Comparison of ENCODE assay signal across 21 cellular contexts in genomic region chr16:28528463-28528867, GRCh38. TPM values are rescaled to one million over a fixed set of nuclear protein-coding genes. Genes with fewer than 3 reads are reported as not detected.
A peak's percentile ranks its signal among the peaks of the same experiment; 100 is the strongest.
DNase-seq lines count a peak whose midpoint lies in the region; ATAC-seq, FAIRE-seq and TF ChIP-seq lines count a peak whose summit lies in the region.
"Had no signal": no experiment of that assay in that cellular context is flagged by ENCODE, and none has a peak within 500 bp of the region (broad histone marks: within the 10 kb centered on the region; RNA-seq: fewer than 3 reads in every experiment).

No MANE protein-coding gene starts in this region.

- in situ Hi-C loops in GM12878 (cut with MboI), result no loop called here

- TF ChIP-seq EP300 in GM12878 (IDR thresholded peaks at IDR 0.05; ENCODE audit: borderline replicate concordance in 1 of 2, control insufficient read depth in 1 of 2, low read depth in 2 of 2, low read length in 2 of 2), result no peak

- H3K79me2 ChIP-seq in GM12878 (ENCODE audit: control insufficient read depth, insufficient read depth, low read length), result no peaks in the 10 kb centered on the region

- TF ChIP-seq CTCF in GM12878 (IDR thresholded peaks at IDR 0.05 in 2 of 3, conservative IDR thresholded peaks at IDR 0.05 in 1 of 3; ENCODE audit: control insufficient read depth in 2 of 3, extremely low read depth in 1 of 3, insufficient read depth in 1 of 3, low read depth in 3 of 3, low read length in 3 of 3), result no peak

- H3K79me1 ChIP-seq in neuronal stem cell (ENCODE audit: low read depth, low read length), result no peaks in the 10 kb centered on the region

- H3K4me1 Mint-ChIP-seq in effector memory CD8-positive, alpha-beta T cell (ENCODE audit: low read depth in 2 of 2), result peaks cover 0 to 2% of the 10 kb centered on the region in 2 donors

- H3K4me1 ChIP-seq in GM12878 (ENCODE audit: control insufficient read depth, insufficient read depth, low read length) (peaks cover 10% of the 10 kb centered on the region), neuronal stem cell (ENCODE audit: control insufficient read depth in 2 of 2, insufficient read depth in 1 of 2, low read depth in 1 of 2, low read length in 2 of 2) (peaks cover 2% of the 10 kb centered on the region in 2 donors)

- H3K4me3 ChIP-seq in GM12878 (no peak overlapping the region), neuronal stem cell (ENCODE audit: low read length in 2 of 2) (no peak overlapping the region)
- H3K4me3 ChIP-seq: BLaER1 treated with 17β-estradiol and CSF1 and Interleukin-3, amounts not matched to agents 10 nM and 100 nM; SK-N-MC; skin epidermis; suprapubic skin had no signal

- TF ChIP-seq RAD21 in GM12878 (IDR thresholded peaks at IDR 0.05; ENCODE audit: insufficient read depth, low read depth, low read length), result no peak

- no peak overlapping the region for H2BK5ac ChIP-seq in neuronal stem cell (ENCODE audit: low read length)

- no peak overlapping the region for H3K27ac ChIP-seq in GM12878 (ENCODE audit: control insufficient read depth, insufficient read depth)
- no peak overlapping the region for H3K27ac ChIP-seq in neuronal stem cell (replicated peaks; ENCODE audit: low read length)
- H3K27ac ChIP-seq: BLaER1 treated with 17β-estradiol and CSF1 and Interleukin-3, amounts not matched to agents 10 nM and 100 nM; SK-N-MC; skin epidermis; suprapubic skin had no signal

- H3K36me3 Mint-ChIP-seq in effector memory CD8-positive, alpha-beta T cell (ENCODE audit: insufficient read depth), result no peaks in the 10 kb centered on the region
- H3K36me3 Mint-ChIP-seq: activated naive CD4-positive, alpha-beta T cell treated with anti-CD3 and anti-CD28 coated beads, Interleukin-2, amount 10 ng/mL, durations not matched to agents 7 days and 5 days; stimulated activated effector memory CD8-positive, alpha-beta T cell treated with anti-CD3 and anti-CD28 coated beads, Interleukin-12 subunit alpha, Interleukin-12 subunit beta, amount 100 ng/mL, for 72 hours had no signal

- H2BK15ac ChIP-seq in neuronal stem cell (ENCODE audit: low read length), result peak overlapping the region; percentile 37

- intact Hi-C loops in GM12878 (cut with micrococcal nuclease; ENCODE audit: unreplicated experiment), result no loop called here

- POLR2A ChIA-PET in GM12878 (lab: Charles Lee), result no interaction called here

- no peak overlapping the region for H2BK12ac ChIP-seq in neuronal stem cell (ENCODE audit: low read length)

- no peak for FAIRE-seq in GM12878 (lab: Jason Lieb, UNC)

- 37% methylated on average over 5 of the region's 5 CpGs for WGBS in GM12878 (ENCODE audit: insufficient coverage, insufficient replicate concordance, low lambda C conversion rate, missing lambda C conversion rate)
- WGBS in neuronal stem cell (ENCODE audit: extremely low coverage in 2 of 2, insufficient read length in 2 of 2, insufficient replicate concordance in 1 of 2), 2 donors, result no CpG with 5 or more reads among the region's 5 CpGs

- no peaks in the 10 kb centered on the region for H3K9me3 Mint-ChIP-seq in effector memory CD8-positive, alpha-beta T cell
- H3K9me3 Mint-ChIP-seq: activated CD4-positive, alpha-beta T cell treated with anti-CD3 and anti-CD28 coated beads, Interleukin-2, amount 10 ng/mL, durations not matched to agents 24 days and 14 days; activated naive CD4-positive, alpha-beta T cell treated with anti-CD3 and anti-CD28 coated beads, Interleukin-2, amount 10 ng/mL, durations not matched to agents 7 days and 5 days; stimulated activated effector memory CD8-positive, alpha-beta T cell treated with anti-CD3 and anti-CD28 coated beads, Interleukin-12 subunit alpha, Interleukin-12 subunit beta, amount 100 ng/mL, for 72 hours had no signal

- H2AK5ac ChIP-seq in neuronal stem cell (ENCODE audit: low read depth, low read length), result no peak overlapping the region

- H3K9me3 ChIP-seq in GM12878 (replicated peaks; ENCODE audit: control insufficient read depth, insufficient read depth, low read length), result no peaks in the 10 kb centered on the region
- H3K9me3 ChIP-seq in neuronal stem cell (replicated peaks in 1 of 2; ENCODE audit: control insufficient read depth in 2 of 2, insufficient read depth in 1 of 2, low read depth in 1 of 2, low read length in 2 of 2), result peaks cover 0 to 3% of the 10 kb centered on the region in 2 donors
- H3K9me3 ChIP-seq: BLaER1 treated with 17β-estradiol and CSF1 and Interleukin-3, amounts not matched to agents 10 nM and 100 nM; suprapubic skin had no signal

- H3K9ac ChIP-seq in GM12878 (ENCODE audit: control insufficient read depth, insufficient read depth, low read length) (no peak overlapping the region), neuronal stem cell (ENCODE audit: low read depth, low read length, poor library complexity) (no peak overlapping the region)
- H3K9ac ChIP-seq: BLaER1 treated with 17β-estradiol and CSF1 and Interleukin-3, amounts not matched to agents 10 nM and 100 nM had no signal

- TF ChIP-seq POLR2A in GM12878 (IDR thresholded peaks at IDR 0.05; ENCODE audit: low read depth, low read length), result no peak

- H2BK120ac ChIP-seq in neuronal stem cell (ENCODE audit: low read depth, low read length), result no peak overlapping the region

- no peak overlapping the region for H3K4ac ChIP-seq in neuronal stem cell (ENCODE audit: low read length)

- H3K4me3 Mint-ChIP-seq in effector memory CD8-positive, alpha-beta T cell, result no peak overlapping the region
- H3K4me3 Mint-ChIP-seq: activated CD4-positive, alpha-beta T cell treated with anti-CD3 and anti-CD28 coated beads, Interleukin-2, amount 10 ng/mL, durations not matched to agents 24 days and 14 days; activated naive CD4-positive, alpha-beta T cell treated with anti-CD3 and anti-CD28 coated beads, Interleukin-2, amount 10 ng/mL, durations not matched to agents 7 days and 5 days; stimulated activated effector memory CD8-positive, alpha-beta T cell treated with anti-CD3 and anti-CD28 coated beads, Interleukin-12 subunit alpha, Interleukin-12 subunit beta, amount 100 ng/mL, for 72 hours had no signal

- DNase-seq in GM12878 (ENCODE audit: low read depth, low spot score) (no peak), neuronal stem cell (ENCODE audit: low spot score) (no peak), NCI-H187 treated with DMSO at 0.1 percent for 48 hours (lab: John Stamatoyannopoulos, UW) (no peak)
- no peak for DNase-seq in effector memory CD8-positive, alpha-beta T cell
- DNase-seq: activated CD4-positive, alpha-beta T cell treated with anti-CD3 and anti-CD28 coated beads, Interleukin-2, amount 10 ng/mL, durations not matched to agents 24 days and 14 days; activated naive CD4-positive, alpha-beta T cell treated with anti-CD3 and anti-CD28 coated beads, Interleukin-2, amount 10 ng/mL, durations not matched to agents 7 days and 5 days; kidney glomerular epithelial cell; NCI-H1417; NCI-H2171; NCI-H524; stimulated activated CD4-positive, alpha-beta T cell treated with anti-CD3 and anti-CD28 coated beads, Interleukin-2, amount 100 ng/mL, for 24 hours; T-helper 2 cell had no signal

- H3K23ac ChIP-seq in neuronal stem cell (ENCODE audit: low read depth, low read length, poor library complexity), result no peak overlapping the region

- H2AFZ ChIP-seq in GM12878 (ENCODE audit: control insufficient read depth, low read depth, low read length) (no peak overlapping the region), neuronal stem cell (ENCODE audit: low read length) (no peak overlapping the region)

- no peaks in the 10 kb centered on the region for H3K36me3 ChIP-seq in GM12878 (ENCODE audit: control insufficient read depth in 2 of 2, insufficient read depth in 2 of 2, low read length in 1 of 2)
- H3K36me3 ChIP-seq in neuronal stem cell (replicated peaks in 1 of 2; ENCODE audit: control insufficient read depth in 2 of 2, insufficient read depth in 2 of 2, low read length in 2 of 2), result no peaks in the 10 kb centered on the region
- H3K36me3 ChIP-seq: BLaER1 treated with 17β-estradiol and CSF1 and Interleukin-3, amounts not matched to agents 10 nM and 100 nM had no signal

- H3K27ac Mint-ChIP-seq in effector memory CD8-positive, alpha-beta T cell, result no peak overlapping the region
- H3K27ac Mint-ChIP-seq: activated CD4-positive, alpha-beta T cell treated with anti-CD3 and anti-CD28 coated beads, Interleukin-2, amount 10 ng/mL, durations not matched to agents 24 days and 14 days; activated naive CD4-positive, alpha-beta T cell treated with anti-CD3 and anti-CD28 coated beads, Interleukin-2, amount 10 ng/mL, durations not matched to agents 7 days and 5 days had no signal

- H3K14ac ChIP-seq in neuronal stem cell (ENCODE audit: low read length), result no peak overlapping the region

- RAD21 ChIA-PET in GM12878 (lab: Charles Lee; ENCODE audit: unreplicated experiment), result no interaction called here

- SMC1A ChIA-PET in GM12878 (lab: Charles Lee; ENCODE audit: uncharacterized antibody, unreplicated experiment), result no interaction called here

- no peak; the same call in 2 of the 3 replicates for ATAC-seq in GM12878
- no peak for ATAC-seq in effector memory CD8-positive, alpha-beta T cell (replicated peaks)
- ATAC-seq: HCT116; stimulated activated effector memory CD8-positive, alpha-beta T cell treated with anti-CD3 and anti-CD28 coated beads, Interleukin-12 subunit alpha, Interleukin-12 subunit beta, amount 100 ng/mL, for 72 hours had no signal

- no peaks in the 10 kb centered on the region for H4K20me1 ChIP-seq in GM12878 (ENCODE audit: control insufficient read depth, insufficient read depth)
- H4K20me1 ChIP-seq: BLaER1 treated with 17β-estradiol and CSF1 and Interleukin-3, amounts not matched to agents 10 nM and 100 nM had no signal

- H3K27me3 Mint-ChIP-seq in effector memory CD8-positive, alpha-beta T cell, result no peaks in the 10 kb centered on the region
- H3K27me3 Mint-ChIP-seq: activated CD4-positive, alpha-beta T cell treated with anti-CD3 and anti-CD28 coated beads, Interleukin-2, amount 10 ng/mL, durations not matched to agents 24 days and 14 days had no signal

- H3K27me3 ChIP-seq in GM12878 (replicated peaks in 1 of 2; ENCODE audit: control insufficient read depth in 2 of 2, insufficient read depth in 2 of 2, low read length in 1 of 2), result no peaks in the 10 kb centered on the region; a peak in 1 of 4 replicates
- H3K27me3 ChIP-seq in neuronal stem cell (ENCODE audit: control insufficient read depth in 3 of 3, insufficient read depth in 3 of 3, low read depth in 1 of 3, low read length in 3 of 3), result peaks cover 0 to 7% (median 2%) of the 10 kb centered on the region in 3 experiments
- H3K27me3 ChIP-seq: BLaER1 treated with 17β-estradiol and CSF1 and Interleukin-3, amounts not matched to agents 10 nM and 100 nM; suprapubic skin had no signal

- no peak overlapping the region for H3K4me2 ChIP-seq in GM12878 (ENCODE audit: control insufficient read depth, insufficient read depth)
- no peak overlapping the region for H3K4me2 ChIP-seq in neuronal stem cell (ENCODE audit: insufficient read depth, low read length, poor library complexity, severe bottlenecking)
- H3K4me2 ChIP-seq: BLaER1 treated with 17β-estradiol and CSF1 and Interleukin-3, amounts not matched to agents 10 nM and 100 nM had no signal

- no peak overlapping the region for H4K8ac ChIP-seq in neuronal stem cell (ENCODE audit: low read depth, low read length)

- H3K18ac ChIP-seq in neuronal stem cell (ENCODE audit: low read length), result no peak overlapping the region

- H4K91ac ChIP-seq in neuronal stem cell (ENCODE audit: low read depth, low read length, poor library complexity), result no peak overlapping the region

- CTCF ChIA-PET in GM12878 (lab: Yijun Ruan, JAX), result no interaction called here

- no TSS peak for BruUV-seq in GM12878 (replicated peaks; lab: Mats Ljungman, UMichigan)

RNA-seq across cellular contexts. Expression of gene NUPR1, which starts 10.3 kb away (rescaled TPM):
- total RNA-seq in GM12878 (2013; cell fraction: nucleolus; rRNA removed), result not detected in 2 replicates
- total RNA-seq in GM12878 (2014; rRNA removed) (0.06 TPM in 1 of 2 replicates, not detected in the other), GM12878 (2014; rRNA removed; fragmentation: Illumina TruSeq; extraction: Trizol) (0.04 TPM in 1 of 2 replicates, not detected in the other), GM12878 (2021) (0.28 and 0.88 TPM in 2 replicates)
- polyA plus RNA-seq in GM12878 (2011; ENCODE audit: low read depth), result not detected
- polyA plus RNA-seq in GM12878 (2011; rRNA removed) (0.26 TPM in 1 of 2 replicates, not detected in the other), GM12878 (2014; fragmentation: Illumina TruSeq; extraction: Trizol) (0.09 TPM in 1 of 2 replicates, not detected in the other), GM12878 (2014; fragmentation: Nextera tagmentation; extraction: Ambion mirVana) (not detected), GM12878 (2014; rRNA removed) (0.03 and 0.08 TPM in 2 replicates), GM12878 (2016; fragmentation: Nextera tagmentation; extraction: Ambion mirVana) (under 1 TPM; 0.43 to 0.78 TPM)
- 0.12 and 0.22 TPM in 2 replicates for polyA plus RNA-seq in GM12878 (2011; cell fraction: cytosol; rRNA removed)
- 0.01 and 0.10 TPM in 2 replicates for polyA plus RNA-seq in GM12878 (2011; cell fraction: nucleus; rRNA removed)
- not detected in 2 replicates for polyA plus RNA-seq in GM12878 (2012)
- polyA minus RNA-seq in GM12878 (2011; rRNA and poly(A)+ RNA removed), result not detected in 2 replicates
- polyA minus RNA-seq in GM12878 (2011; cell fraction: cytosol; rRNA and poly(A)+ RNA removed), result 1.0 TPM in 1 of 2 replicates, not detected in the other
- polyA minus RNA-seq in GM12878 (2011; cell fraction: nucleus; rRNA and poly(A)+ RNA removed), result 0.10 TPM in 1 of 2 replicates, not detected in the other
- polyA plus RNA-seq in neuronal stem cell (2013, experiment 1 of 2), result 0.06 TPM
- polyA plus RNA-seq in neuronal stem cell (2013, experiment 2 of 2), result 0.01 TPM
- total RNA-seq: activated CD4-positive, alpha-beta T cell treated with anti-CD3 and anti-CD28 coated beads, Interleukin-2, amount 10 ng/mL, durations not matched to agents 24 days and 14 days had no signal

RNA-seq across cellular contexts. Expression of gene IL27, which starts 21.8 kb away (rescaled TPM):
- total RNA-seq in GM12878 (2013; cell fraction: nucleolus; rRNA removed), result not detected in 2 replicates
- 0.38 and 1.2 TPM in 2 replicates for total RNA-seq in GM12878 (2014; rRNA removed)
- 0.27 and 0.28 TPM in 2 replicates for total RNA-seq in GM12878 (2014; rRNA removed; fragmentation: Illumina TruSeq; extraction: Trizol)
- total RNA-seq in GM12878 (2021), result 0.32 and 0.49 TPM in 2 replicates
- not detected for polyA plus RNA-seq in GM12878 (2011; ENCODE audit: low read depth)
- 0.07 TPM in 1 of 2 replicates, not detected in the other for polyA plus RNA-seq in GM12878 (2011; rRNA removed)
- 0.09 and 0.15 TPM in 2 replicates for polyA plus RNA-seq in GM12878 (2011; cell fraction: cytosol; rRNA removed)
- 0.26 TPM in 1 of 2 replicates, not detected in the other for polyA plus RNA-seq in GM12878 (2011; cell fraction: nucleus; rRNA removed)
- not detected in 2 replicates for polyA plus RNA-seq in GM12878 (2012)
- polyA plus RNA-seq in GM12878 (2014; fragmentation: Illumina TruSeq; extraction: Trizol), result 0.34 TPM in 1 of 2 replicates, not detected in the other
- under 1 TPM in 1 of 2 experiments, not detected in 1; 0.24 TPM for polyA plus RNA-seq in GM12878 (2014; fragmentation: Nextera tagmentation; extraction: Ambion mirVana)
- 0.23 and 1.1 TPM in 2 replicates for polyA plus RNA-seq in GM12878 (2014; rRNA removed)
- 1 to 10 TPM in 1 of 2 experiments, under 1 TPM in 1; 0.95 to 2.4 TPM for polyA plus RNA-seq in GM12878 (2016; fragmentation: Nextera tagmentation; extraction: Ambion mirVana)
- polyA minus RNA-seq in GM12878 (2011; rRNA and poly(A)+ RNA removed), result not detected in 2 replicates
- not detected in 2 replicates for polyA minus RNA-seq in GM12878 (2011; cell fraction: cytosol; rRNA and poly(A)+ RNA removed)
- not detected in 2 replicates for polyA minus RNA-seq in GM12878 (2011; cell fraction: nucleus; rRNA and poly(A)+ RNA removed)
- polyA plus RNA-seq in neuronal stem cell (2013, experiment 1 of 2), result not detected
- polyA plus RNA-seq in neuronal stem cell (2013, experiment 2 of 2), result not detected
- total RNA-seq: activated CD4-positive, alpha-beta T cell treated with anti-CD3 and anti-CD28 coated beads, Interleukin-2, amount 10 ng/mL, durations not matched to agents 24 days and 14 days; cardiac septum; Daoy; RPMI7951 had no signal

RNA-seq across cellular contexts. Expression of gene SGF29, which starts 25.3 kb away (rescaled TPM):
- 11.7 and 16.2 TPM in 2 replicates for total RNA-seq in GM12878 (2013; cell fraction: nucleolus; rRNA removed)
- total RNA-seq in GM12878 (2014; rRNA removed) (15.7 and 18.1 TPM in 2 replicates), GM12878 (2014; rRNA removed; fragmentation: Illumina TruSeq; extraction: Trizol) (14.0 and 15.4 TPM in 2 replicates), GM12878 (2021) (18.4 and 20.1 TPM in 2 replicates)
- 8.2 TPM for polyA plus RNA-seq in GM12878 (2011; ENCODE audit: low read depth)
- polyA plus RNA-seq in GM12878 (2011; rRNA removed) (0.82 and 2.2 TPM in 2 replicates), GM12878 (2014; fragmentation: Illumina TruSeq; extraction: Trizol) (4.7 and 9.3 TPM in 2 replicates), GM12878 (2014; fragmentation: Nextera tagmentation; extraction: Ambion mirVana) (1 to 10 TPM; 4.3 to 7.1 TPM), GM12878 (2014; rRNA removed) (10.7 and 12.3 TPM in 2 replicates), GM12878 (2016; fragmentation: Nextera tagmentation; extraction: Ambion mirVana) (10 to 100 TPM; 15.4 to 17.2 TPM)
- 5.1 and 5.4 TPM in 2 replicates for polyA plus RNA-seq in GM12878 (2011; cell fraction: cytosol; rRNA removed)
- polyA plus RNA-seq in GM12878 (2011; cell fraction: nucleus; rRNA removed), result 8.8 and 11.9 TPM in 2 replicates
- polyA plus RNA-seq in GM12878 (2012), result 15.6 and 15.7 TPM in 2 replicates
- 2.3 and 5.2 TPM in 2 replicates for polyA minus RNA-seq in GM12878 (2011; rRNA and poly(A)+ RNA removed)
- 2.4 and 7.6 TPM in 2 replicates for polyA minus RNA-seq in GM12878 (2011; cell fraction: cytosol; rRNA and poly(A)+ RNA removed)
- polyA minus RNA-seq in GM12878 (2011; cell fraction: nucleus; rRNA and poly(A)+ RNA removed), result 4.0 and 7.3 TPM in 2 replicates
- 29.5 TPM for polyA plus RNA-seq in neuronal stem cell (2013, experiment 1 of 2)
- 24.9 TPM for polyA plus RNA-seq in neuronal stem cell (2013, experiment 2 of 2)

RNA-seq across cellular contexts. Expression of gene APOBR, which starts 34.0 kb away (rescaled TPM):
- total RNA-seq in GM12878 (2013; cell fraction: nucleolus; rRNA removed), result 0.15 TPM in 2 replicates
- total RNA-seq in GM12878 (2014; rRNA removed), result 0.65 and 0.73 TPM in 2 replicates
- 0.32 and 0.54 TPM in 2 replicates for total RNA-seq in GM12878 (2014; rRNA removed; fragmentation: Illumina TruSeq; extraction: Trizol)
- total RNA-seq in GM12878 (2021), result 2.4 and 2.5 TPM in 2 replicates
- polyA plus RNA-seq in GM12878 (2011; ENCODE audit: low read depth), result 0.68 TPM
- polyA plus RNA-seq in GM12878 (2011; rRNA removed), result 0.06 and 0.15 TPM in 2 replicates
- 0.12 and 0.15 TPM in 2 replicates for polyA plus RNA-seq in GM12878 (2011; cell fraction: cytosol; rRNA removed)
- polyA plus RNA-seq in GM12878 (2011; cell fraction: nucleus; rRNA removed), result 0.12 and 0.34 TPM in 2 replicates
- polyA plus RNA-seq in GM12878 (2012), result 1.2 and 1.7 TPM in 2 replicates
- polyA plus RNA-seq in GM12878 (2014; fragmentation: Illumina TruSeq; extraction: Trizol), result 0.19 and 2.0 TPM in 2 replicates
- under 1 TPM in 1 of 2 experiments, not detected in 1; 0.09 TPM for polyA plus RNA-seq in GM12878 (2014; fragmentation: Nextera tagmentation; extraction: Ambion mirVana)
- 2.2 and 3.1 TPM in 2 replicates for polyA plus RNA-seq in GM12878 (2014; rRNA removed)
- under 1 TPM; 0.04 to 0.25 TPM for polyA plus RNA-seq in GM12878 (2016; fragmentation: Nextera tagmentation; extraction: Ambion mirVana)
- polyA minus RNA-seq in GM12878 (2011; rRNA and poly(A)+ RNA removed), result 0.05 TPM in 1 of 2 replicates, not detected in the other
- polyA minus RNA-seq in GM12878 (2011; cell fraction: cytosol; rRNA and poly(A)+ RNA removed), result not detected in 2 replicates
- polyA minus RNA-seq in GM12878 (2011; cell fraction: nucleus; rRNA and poly(A)+ RNA removed), result 0.10 TPM in 1 of 2 replicates, not detected in the other
- polyA plus RNA-seq in neuronal stem cell (2013, experiment 1 of 2), result 0.01 TPM
- 0.03 TPM for polyA plus RNA-seq in neuronal stem cell (2013, experiment 2 of 2)
- total RNA-seq: RPMI7951 had no signal

RNA-seq across cellular contexts. Expression of gene CLN3, which starts 36.6 kb away (rescaled TPM):
- 36.2 and 41.0 TPM in 2 replicates for total RNA-seq in GM12878 (2013; cell fraction: nucleolus; rRNA removed)
- total RNA-seq in GM12878 (2014; rRNA removed), result 18.1 and 19.9 TPM in 2 replicates
- 5.9 and 7.1 TPM in 2 replicates for total RNA-seq in GM12878 (2014; rRNA removed; fragmentation: Illumina TruSeq; extraction: Trizol)
- 20.4 and 21.5 TPM in 2 replicates for total RNA-seq in GM12878 (2021)
- 5.5 TPM for polyA plus RNA-seq in GM12878 (2011; ENCODE audit: low read depth)
- polyA plus RNA-seq in GM12878 (2011; rRNA removed), result 5.2 and 11.1 TPM in 2 replicates
- polyA plus RNA-seq in GM12878 (2011; cell fraction: cytosol; rRNA removed), result 14.5 and 19.7 TPM in 2 replicates
- polyA plus RNA-seq in GM12878 (2011; cell fraction: nucleus; rRNA removed), result 46.6 and 53.1 TPM in 2 replicates
- 12.8 and 16.0 TPM in 2 replicates for polyA plus RNA-seq in GM12878 (2012)
- 8.1 and 15.1 TPM in 2 replicates for polyA plus RNA-seq in GM12878 (2014; fragmentation: Illumina TruSeq; extraction: Trizol)
- 1 to 10 TPM; 2.3 to 2.7 TPM for polyA plus RNA-seq in GM12878 (2014; fragmentation: Nextera tagmentation; extraction: Ambion mirVana)
- polyA plus RNA-seq in GM12878 (2014; rRNA removed), result 22.0 and 29.8 TPM in 2 replicates
- 10 to 100 TPM; 25.0 TPM for polyA plus RNA-seq in GM12878 (2016; fragmentation: Nextera tagmentation; extraction: Ambion mirVana)
- polyA minus RNA-seq in GM12878 (2011; rRNA and poly(A)+ RNA removed), result 11.8 and 19.9 TPM in 2 replicates
- 6.0 and 8.6 TPM in 2 replicates for polyA minus RNA-seq in GM12878 (2011; cell fraction: cytosol; rRNA and poly(A)+ RNA removed)
- polyA minus RNA-seq in GM12878 (2011; cell fraction: nucleus; rRNA and poly(A)+ RNA removed), result 15.2 and 22.9 TPM in 2 replicates
- 10.9 TPM for polyA plus RNA-seq in neuronal stem cell (2013, experiment 1 of 2)
- polyA plus RNA-seq in neuronal stem cell (2013, experiment 2 of 2), result 11.3 TPM
